In the genomic region with DNA sequence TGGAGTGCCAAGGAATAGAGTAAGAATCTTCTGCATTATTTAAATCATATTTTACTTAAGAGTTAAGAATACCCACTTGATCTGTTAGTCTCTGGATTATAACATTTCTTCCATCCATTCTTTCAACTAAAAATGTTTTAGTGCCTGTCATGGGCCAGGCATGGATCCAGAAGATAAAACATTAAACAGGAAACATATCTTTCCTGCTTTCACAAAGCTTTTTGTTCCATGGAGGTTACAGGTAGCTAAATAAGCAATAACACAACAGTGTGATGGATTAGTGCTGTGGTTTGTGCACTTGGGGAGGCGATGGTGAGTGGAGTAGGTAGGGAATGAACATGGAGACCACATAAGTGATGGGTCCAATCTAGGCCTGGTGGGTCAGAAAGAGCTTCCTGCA, we compare ENCODE assay signal across 17 cellular contexts.
A peak's percentile ranks its signal among the peaks of the same experiment; 100 is the strongest.
DNase-seq lines count a peak whose midpoint lies in the region; ATAC-seq and FAIRE-seq lines count a peak whose summit lies in the region.
"Had no signal": no experiment of that assay in that cellular context is flagged by ENCODE, and none has a peak within 500 bp of the region (broad histone marks: within the 10 kb centered on the region; RNA-seq: fewer than 3 reads in every experiment).

No MANE protein-coding gene starts in this region.

- peaks cover 3 to 11% (median 6%) of the 10 kb centered on the region in 4 donors for H3K4me1 Mint-ChIP-seq in CD4-positive, CD25-positive, alpha-beta regulatory T cell
- H3K4me1 Mint-ChIP-seq: B cell had no signal

- H3K9me3 ChIP-seq in CD4-positive, CD25-positive, alpha-beta regulatory T cell (ENCODE audit: control insufficient read depth in 2 of 2, low read length in 2 of 2), result no peaks in the 10 kb centered on the region

- H3K4me1 ChIP-seq in CD4-positive, CD25-positive, alpha-beta regulatory T cell (ENCODE audit: control insufficient read depth, insufficient read depth, low read length, poor library complexity, severe bottlenecking), result no peaks in the 10 kb centered on the region

- peaks cover 30% of the 10 kb centered on the region for H3K36me3 Mint-ChIP-seq in CD4-positive, CD25-positive, alpha-beta regulatory T cell

- no peak for ATAC-seq in CD4-positive, CD25-positive, alpha-beta regulatory T cell (ENCODE audit: low read depth in 2 of 2)
- ATAC-seq in GM18870 (IDR thresholded peaks at IDR 0.05; ENCODE audit: unreplicated experiment), result no peak
- ATAC-seq: GM12878 had no signal

- H3K27ac ChIP-seq in CD4-positive, CD25-positive, alpha-beta regulatory T cell (ENCODE audit: insufficient read depth, low read length, poor library complexity, severe bottlenecking), result no peak overlapping the region
- H3K27ac ChIP-seq: HL-60 had no signal

- peaks cover 0 to 6% (median 0%) of the 10 kb centered on the region in 7 donors for H3K9me3 Mint-ChIP-seq in CD4-positive, CD25-positive, alpha-beta regulatory T cell
- H3K9me3 Mint-ChIP-seq: CD4-positive, alpha-beta memory T cell; HFFc6 had no signal

- H3K36me3 ChIP-seq in CD4-positive, CD25-positive, alpha-beta regulatory T cell (ENCODE audit: control insufficient read depth, insufficient read depth, low read length), result peaks cover under 1% of the 10 kb centered on the region

- FAIRE-seq in HTR-8/SVneo (lab: Jason Lieb, UNC), result peak; percentile 62
- FAIRE-seq: A204.1, GM12878 had no signal

- H3K4me3 ChIP-seq in CD4-positive, CD25-positive, alpha-beta regulatory T cell (ENCODE audit: low read depth, low read length), result no peak overlapping the region
- H3K4me3 ChIP-seq: GM12878 had no signal

- H3K4me3 Mint-ChIP-seq in CD4-positive, CD25-positive, alpha-beta regulatory T cell, result no peak overlapping the region
- H3K4me3 Mint-ChIP-seq: B cell; CD4-positive, alpha-beta memory T cell; HFFc6 had no signal

- no peaks in the 10 kb centered on the region for H3K27me3 ChIP-seq in CD4-positive, CD25-positive, alpha-beta regulatory T cell (ENCODE audit: control insufficient read depth, insufficient read depth, low read length)

- peak overlapping the region in 2 of 3 donors; percentile 5 to 11 for H3K27ac Mint-ChIP-seq in CD4-positive, CD25-positive, alpha-beta regulatory T cell
- H3K27ac Mint-ChIP-seq: B cell, HFFc6 had no signal

- no peak for DNase-seq in CD4-positive, CD25-positive, alpha-beta regulatory T cell
- no peak for DNase-seq in HTR-8/SVneo (ENCODE audit: insufficient read length, low spot score)
- peak; percentile 59 for DNase-seq in dermis blood vessel endothelial cell
- DNase-seq in lung microvascular endothelial cell (ENCODE audit: low read depth in 2 of 2), result peak; percentile 73 to 94
- DNase-seq in hippocampal formation (lab: John Stamatoyannopoulos, UW), result no peak
- DNase-seq in activated gamma-delta T cell treated with Interleukin-2 at 50 U/mL for 16 hours, result no peak
- no peak for DNase-seq in activated T-cell treated with anti-CD3 and anti-CD28 coated beads for 4 hours
- DNase-seq: C1 segment of cervical spinal cord; CD4-positive, alpha-beta memory T cell; DMS79; HCEC 1CT; HFFc6 had no signal

- no peaks in the 10 kb centered on the region for H3K27me3 Mint-ChIP-seq in CD4-positive, CD25-positive, alpha-beta regulatory T cell
- H3K27me3 Mint-ChIP-seq: B cell; CD4-positive, alpha-beta memory T cell had no signal

Comparison
In these comparisons a context has a peak if more than half of its experiments do, and no peak if none do; other contexts are left out.
1. DNase-seq: peak in dermis blood vessel endothelial cell (single experiment) and lung microvascular endothelial cell (2 of 2); none in CD4-positive, CD25-positive, alpha-beta regulatory T cell (0 of 3), HTR-8/SVneo (single experiment), hippocampal formation (0 of 2), activated gamma-delta T cell treated with Interleukin-2 at 50 U/mL for 16 hours (single experiment) and activated T-cell treated with anti-CD3 and anti-CD28 coated beads for 4 hours (single experiment).